In genomic region chr13:20074956-20075355, GRCh38 we compare ENCODE assay signal across 22 cellular contexts.
DNase-seq lines count a peak whose midpoint lies in the region; ATAC-seq and TF ChIP-seq lines count a peak whose summit lies in the region.
"Had no signal": no experiment of that assay in that cellular context is flagged by ENCODE, and none has a peak within 500 bp of the region (broad histone marks: within the 10 kb centered on the region; RNA-seq: fewer than 3 reads in every experiment).

No MANE protein-coding gene starts in this region.

- peaks cover 4% of the 10 kb centered on the region for H3K4me1 Mint-ChIP-seq in progenitor cell of endocrine pancreas (ENCODE audit: low read depth)
- H3K4me1 Mint-ChIP-seq in activated CD8-positive, alpha-beta T cell treated with anti-CD3 and anti-CD28 coated beads, Interleukin-2, amount 10 ng/mL, durations not matched to agents 7 days and 5 days (ENCODE audit: low read depth), result peaks cover 2% of the 10 kb centered on the region

- H3K4me1 ChIP-seq in cardiac muscle cell (ENCODE audit: low read depth), result peaks cover 22% of the 10 kb centered on the region
- H3K4me1 ChIP-seq: BLaER1 had no signal

- no peaks in the 10 kb centered on the region for H3K9me3 ChIP-seq in cardiac muscle cell (ENCODE audit: low read depth)
- H3K9me3 ChIP-seq: BLaER1 had no signal

- H3K27me3 ChIP-seq in cardiac muscle cell, result no peaks in the 10 kb centered on the region
- H3K27me3 ChIP-seq: BLaER1 had no signal

- peak overlapping the region; percentile 80 for H3K27ac ChIP-seq in cardiac muscle cell
- H3K27ac ChIP-seq: BLaER1, HL-60 had no signal

- H3K9me3 Mint-ChIP-seq in progenitor cell of endocrine pancreas (ENCODE audit: low read depth), result no peaks in the 10 kb centered on the region
- no peaks in the 10 kb centered on the region for H3K9me3 Mint-ChIP-seq in activated CD8-positive, alpha-beta T cell treated with anti-CD3 and anti-CD28 coated beads, Interleukin-2, amount 10 ng/mL, durations not matched to agents 7 days and 5 days (ENCODE audit: insufficient read depth)
- H3K9me3 Mint-ChIP-seq: CD4-positive, CD25-positive, alpha-beta regulatory T cell; IgD-negative memory B cell had no signal

- no peak for ATAC-seq in Right ventricle myocardium superior (ENCODE audit: poor library complexity)
- no peak for ATAC-seq in activated CD8-positive, alpha-beta T cell treated with anti-CD3 and anti-CD28 coated beads, Interleukin-2, amount 10 ng/mL, durations not matched to agents 7 days and 5 days

- no peak overlapping the region for H3K4me3 ChIP-seq in cardiac muscle cell
- no peak overlapping the region for H3K4me3 ChIP-seq in fibroblast of villous mesenchyme (ENCODE audit: low read depth, low read length)
- H3K4me3 ChIP-seq: BLaER1 had no signal

- peak overlapping the region; percentile 71 for H3K27ac Mint-ChIP-seq in progenitor cell of endocrine pancreas
- no peak overlapping the region for H3K27ac Mint-ChIP-seq in activated CD8-positive, alpha-beta T cell treated with anti-CD3 and anti-CD28 coated beads, Interleukin-2, amount 10 ng/mL, durations not matched to agents 7 days and 5 days
- H3K27ac Mint-ChIP-seq: CD4-positive, CD25-positive, alpha-beta regulatory T cell had no signal

- CTCF ChIA-PET in activated CD8-positive, alpha-beta T cell treated with anti-CD3 and anti-CD28 coated beads, Interleukin-2, amount 10 ng/mL, durations not matched to agents 7 days and 5 days (lab: Charles Lee), result no interaction called here

- H3K36me3 Mint-ChIP-seq in progenitor cell of endocrine pancreas (ENCODE audit: insufficient read depth), result peaks cover 31% of the 10 kb centered on the region
- H3K36me3 Mint-ChIP-seq in activated CD8-positive, alpha-beta T cell treated with anti-CD3 and anti-CD28 coated beads, Interleukin-2, amount 10 ng/mL, durations not matched to agents 7 days and 5 days (ENCODE audit: low read depth), result peaks cover 22% of the 10 kb centered on the region

- TF ChIP-seq CTCF in cardiac muscle cell (IDR thresholded peaks at IDR 0.05; ENCODE audit: low read depth, low read length) (no peak), fibroblast of villous mesenchyme (IDR thresholded peaks at IDR 0.05; ENCODE audit: insufficient read depth, low read depth, low read length) (no peak), progenitor cell of endocrine pancreas (IDR thresholded peaks at IDR 0.05; ENCODE audit: unreplicated experiment) (no peak)

- H3K36me3 ChIP-seq in cardiac muscle cell, result peaks cover 11% of the 10 kb centered on the region

- no peak for DNase-seq in cardiac muscle cell (ENCODE audit: low read depth in 1 of 2, low spot score in 1 of 2)
- no peak for DNase-seq in Right ventricle myocardium superior
- peak; percentile 70 for DNase-seq in amniotic epithelial cell (ENCODE audit: low read depth)
- peak; percentile 85 for DNase-seq in fibroblast of villous mesenchyme (ENCODE audit: low read depth)
- no peak for DNase-seq in progenitor cell of endocrine pancreas (ENCODE audit: low spot score, unreplicated experiment)
- DNase-seq in hepatic stellate cell (ENCODE audit: low spot score), result no peak
- DNase-seq in activated CD8-positive, alpha-beta T cell treated with anti-CD3 and anti-CD28 coated beads, Interleukin-2, amount 10 ng/mL, durations not matched to agents 7 days and 5 days, result no peak
- DNase-seq in GDM1 (lab: John Stamatoyannopoulos, UW), result no peak
- DNase-seq: CD4-positive, CD25-positive, alpha-beta regulatory T cell; DMS153; DND-41; NCI-H1048; NCI-H1417 treated with DMSO at 0.1 percent for 48 hours; NCI-H1694 treated with DMSO at 0.1 percent for 48 hours; NCI-H2081; NCI-H2227 treated with DMSO at 0.1 percent for 48 hours; NCI-H526 treated with DMSO at 0.1 percent for 48 hours; RPMI8226; SHP77 had no signal

- H3K4me3 Mint-ChIP-seq in progenitor cell of endocrine pancreas (ENCODE audit: low read depth), result no peak overlapping the region
- H3K4me3 Mint-ChIP-seq in activated CD8-positive, alpha-beta T cell treated with anti-CD3 and anti-CD28 coated beads, Interleukin-2, amount 10 ng/mL, durations not matched to agents 7 days and 5 days, result no peak overlapping the region
- H3K4me3 Mint-ChIP-seq: IgD-negative memory B cell had no signal

- H3K27me3 Mint-ChIP-seq in progenitor cell of endocrine pancreas, result no peaks in the 10 kb centered on the region
- H3K27me3 Mint-ChIP-seq in activated CD8-positive, alpha-beta T cell treated with anti-CD3 and anti-CD28 coated beads, Interleukin-2, amount 10 ng/mL, durations not matched to agents 7 days and 5 days (ENCODE audit: low read depth), result no peaks in the 10 kb centered on the region
- H3K27me3 Mint-ChIP-seq: CD4-positive, CD25-positive, alpha-beta regulatory T cell; IgD-negative memory B cell had no signal

- intact Hi-C loops in Right ventricle myocardium superior (cut with DNase I), result no loop called here

- POLR2A ChIA-PET in activated CD8-positive, alpha-beta T cell treated with anti-CD3 and anti-CD28 coated beads, Interleukin-2, amount 10 ng/mL, durations not matched to agents 7 days and 5 days (lab: Charles Lee), result no interaction called here

Comparison
In these comparisons a context has a peak if more than half of its experiments do, and no peak if none do; other contexts are left out.
1. DNase-seq: peak in amniotic epithelial cell (single experiment) and fibroblast of villous mesenchyme (single experiment); none in cardiac muscle cell (0 of 2), Right ventricle myocardium superior (single experiment), progenitor cell of endocrine pancreas (single experiment), hepatic stellate cell (single experiment), activated CD8-positive, alpha-beta T cell treated with anti-CD3 and anti-CD28 coated beads, Interleukin-2, amount 10 ng/mL, durations not matched to agents 7 days and 5 days (single experiment) and GDM1 (single experiment).